Comparison of ENCODE assay signal across 8 cellular contexts in the genomic region with DNA sequence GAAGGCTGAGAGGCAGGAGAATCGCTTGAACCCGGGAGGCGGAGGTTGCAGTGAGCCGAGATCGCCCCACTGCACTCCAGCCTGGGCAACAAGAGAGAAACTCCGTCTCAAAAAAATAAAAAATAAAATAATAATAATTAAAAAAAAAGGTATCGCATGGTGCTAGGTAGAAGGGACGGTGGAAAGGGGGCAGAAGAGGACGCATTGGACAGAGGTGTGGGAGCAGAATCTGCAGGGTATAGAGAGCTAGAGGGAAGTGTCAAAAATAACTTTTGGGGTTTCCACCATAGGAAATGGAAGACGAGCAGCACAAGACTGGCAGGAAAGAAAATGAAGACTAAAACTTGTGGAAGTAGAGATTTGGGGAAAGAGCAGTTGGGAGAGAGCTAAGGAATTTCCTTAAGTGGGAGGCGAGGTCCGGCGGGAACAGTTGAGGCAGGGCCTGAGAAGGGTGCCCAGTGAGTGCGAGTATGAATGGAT.
DNase-seq lines count a peak whose midpoint lies in the region; ATAC-seq and TF ChIP-seq lines count a peak whose summit lies in the region.

No MANE protein-coding gene starts in this region.

- H3K36me3 Mint-ChIP-seq in effector memory CD8-positive, alpha-beta T cell (ENCODE audit: insufficient read depth) = peaks cover 10% of the 10 kb centered on the region
- H3K36me3 Mint-ChIP-seq in nephron progenitor cell (ENCODE audit: low read depth) = no peaks in the 10 kb centered on the region

- H3K27me3 Mint-ChIP-seq in effector memory CD8-positive, alpha-beta T cell = peaks cover 20 to 31% of the 10 kb centered on the region in 2 donors
- H3K27me3 Mint-ChIP-seq in nephron progenitor cell (ENCODE audit: low read depth, poor library complexity) = peaks cover 36% of the 10 kb centered on the region

- no peaks in the 10 kb centered on the region for H3K9me3 ChIP-seq in OCI-LY3 (ENCODE audit: insufficient read depth, low read length)

- H3K4me1 ChIP-seq in OCI-LY3 (ENCODE audit: low read length) = peaks cover 19% of the 10 kb centered on the region

- peaks cover 35% of the 10 kb centered on the region for H4K20me1 ChIP-seq in OCI-LY3 (ENCODE audit: insufficient read depth, low read length)

- peak overlapping the region; percentile 82 for H3K4me3 ChIP-seq in OCI-LY3 (ENCODE audit: low read length)

- peaks cover 44% of the 10 kb centered on the region for H3K79me2 ChIP-seq in OCI-LY3 (ENCODE audit: low read length)

- peaks cover 39 to 55% of the 10 kb centered on the region in 2 donors for H3K4me1 Mint-ChIP-seq in effector memory CD8-positive, alpha-beta T cell (ENCODE audit: low read depth in 2 of 2)
- H3K4me1 Mint-ChIP-seq in nephron progenitor cell = peaks cover 46% of the 10 kb centered on the region

- H2AFZ ChIP-seq in OCI-LY3 (ENCODE audit: low read depth, low read length) = peak overlapping the region; percentile 99

- no peaks in the 10 kb centered on the region for H3K9me3 Mint-ChIP-seq in effector memory CD8-positive, alpha-beta T cell
- no peaks in the 10 kb centered on the region for H3K9me3 Mint-ChIP-seq in nephron progenitor cell

- ATAC-seq in effector memory CD8-positive, alpha-beta T cell (replicated peaks) = no peak
- ATAC-seq in GM18517 (IDR thresholded peaks at IDR 0.05; ENCODE audit: unreplicated experiment) = no peak

- H3K27ac Mint-ChIP-seq in effector memory CD8-positive, alpha-beta T cell = peak overlapping the region; percentile 46 to 73
- peak overlapping the region; percentile 77 for H3K27ac Mint-ChIP-seq in nephron progenitor cell

- H3K4me3 Mint-ChIP-seq in effector memory CD8-positive, alpha-beta T cell = peak overlapping the region; percentile 81 to 91
- peak overlapping the region; percentile 88 for H3K4me3 Mint-ChIP-seq in nephron progenitor cell

- peak overlapping the region; percentile 94 for H3K4me2 ChIP-seq in OCI-LY3 (ENCODE audit: low read length)

- DNase-seq in GDM1 (lab: John Stamatoyannopoulos, UW) (peak; percentile 12), nephron progenitor cell (no peak), NCI-H446 (lab: John Stamatoyannopoulos, UW) (no peak), activated gamma-delta T cell (lab: John Stamatoyannopoulos, UW) (no peak)
- peak in 1 of 3 experiments; percentile 1 for DNase-seq in effector memory CD8-positive, alpha-beta T cell
- no peak for DNase-seq in stimulated activated CD4-positive, alpha-beta T cell treated with anti-CD3 and anti-CD28 coated beads, Interleukin-4, amount 100 ng/mL, for 24 hours

- peak overlapping the region; percentile 86 for H3K9ac ChIP-seq in OCI-LY3 (ENCODE audit: low read length)

- H3K27ac ChIP-seq in OCI-LY3 (ENCODE audit: low read length) = no peak overlapping the region

- no peaks in the 10 kb centered on the region for H3K27me3 ChIP-seq in OCI-LY3 (ENCODE audit: low read depth, low read length)

- TF ChIP-seq CTCF in OCI-LY3 (IDR thresholded peaks at IDR 0.05; ENCODE audit: low read depth, low read length) (no peak), nephron progenitor cell (IDR thresholded peaks at IDR 0.05) (no peak)

- H3K36me3 ChIP-seq in OCI-LY3 (replicated peaks; ENCODE audit: low read depth, low read length) = no peaks in the 10 kb centered on the region
